Comparison of ENCODE assay signal across 17 cellular contexts in the genomic region with DNA sequence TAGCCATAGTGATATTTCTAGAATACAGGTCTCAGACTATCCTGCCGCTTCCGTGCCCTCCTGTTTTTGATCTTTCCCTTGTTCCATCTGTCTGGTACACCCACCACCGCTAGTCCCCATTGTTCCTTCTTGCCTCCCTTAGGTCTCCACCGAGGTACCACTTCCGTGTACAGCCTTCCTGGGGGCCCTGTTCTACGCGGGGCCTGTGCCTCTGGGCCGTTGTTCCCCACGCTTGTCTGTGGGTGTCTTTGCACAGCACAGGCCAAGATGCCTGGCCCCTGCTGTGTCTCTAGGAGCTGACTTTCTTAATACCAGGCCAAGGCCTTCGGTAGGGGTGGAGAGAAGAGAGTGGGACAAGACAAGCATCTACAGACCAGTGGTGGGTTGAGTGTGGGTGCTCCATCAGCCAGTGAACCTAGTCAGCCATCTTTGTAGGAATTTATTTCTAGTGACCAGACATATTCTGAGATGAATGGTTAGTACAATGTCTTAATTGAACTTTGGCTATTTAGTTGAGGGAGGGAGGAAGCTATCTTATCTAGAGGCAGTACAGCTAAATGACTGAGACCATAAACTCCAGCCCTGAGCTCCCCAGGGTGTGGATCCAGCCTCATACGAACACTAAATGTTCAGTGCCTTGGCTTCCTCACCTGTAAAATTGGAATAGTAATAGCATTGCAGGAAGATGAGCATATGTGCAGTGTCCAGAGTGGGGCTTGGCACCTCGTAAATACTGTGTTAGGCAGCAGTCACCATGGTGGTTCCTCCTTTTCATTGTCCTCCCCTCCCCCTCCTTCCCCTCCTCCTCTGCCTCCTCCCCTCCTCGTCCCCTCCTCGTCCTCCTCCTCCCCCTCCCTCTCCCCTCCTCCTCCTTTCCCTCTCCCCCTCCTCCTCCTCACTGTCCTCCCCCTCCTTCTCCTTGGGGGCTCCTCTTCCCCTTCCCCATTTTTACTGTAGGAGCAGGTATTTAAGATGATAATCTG.
A peak's percentile ranks its signal among the peaks of the same experiment; 100 is the strongest.
DNase-seq lines count a peak whose midpoint lies in the region; ATAC-seq and TF ChIP-seq lines count a peak whose summit lies in the region.
"Had no signal": no experiment of that assay in that cellular context is flagged by ENCODE, and none has a peak within 500 bp of the region (broad histone marks: within the 10 kb centered on the region; RNA-seq: fewer than 3 reads in every experiment).

No MANE protein-coding gene starts in this region.

- DNase-seq in activated T-cell treated with anti-CD3 and anti-CD28 coated beads, Interleukin-2, amount 50 U/mL, for 48 hours: peak; percentile 7 to 12
- no peak for DNase-seq in activated T-cell treated with anti-CD3 and anti-CD28 coated beads, Interleukin-2, amount 50 U/mL, for 4 hours
- DNase-seq in WTC11 (ENCODE audit: low spot score): no peak
- peak; percentile 39 for DNase-seq in left kidney (ENCODE audit: low read depth, low spot score)
- DNase-seq in transverse colon: peak; percentile 42
- no peak for DNase-seq in NCI-H345 (lab: John Stamatoyannopoulos, UW)
- DNase-seq in T-helper 9 cell: no peak
- DNase-seq: activated CD4-positive, alpha-beta T cell treated with anti-CD3 and anti-CD28 coated beads, Interleukin-2, amount 50 U/mL, for 1 hour; activated naive CD8-positive, alpha-beta T cell treated with anti-CD3 and anti-CD28 coated beads, Interleukin-2, amount 50 U/mL, for 24 hours; CD4-positive, CD25-positive, alpha-beta regulatory T cell; effector CD4-positive, alpha-beta T cell; mesenchymal stem cell; NCI-H1930; SIG-M5; stimulated activated naive CD8-positive, alpha-beta T cell treated with anti-CD3 and anti-CD28 coated beads, Interleukin-15, Interleukin-2, amounts not matched to agents 100 U/mL and 50 U/mL, for 24 hours had no signal

- intact Hi-C loops in transverse colon (cut with DNase I; ENCODE audit: low total_unique reads): no loop called here

- no peak overlapping the region for H3K4me3 ChIP-seq in transverse colon

- H3K27ac Mint-ChIP-seq in WTC11: peak overlapping the region; percentile 51

- no peaks in the 10 kb centered on the region for H3K27me3 Mint-ChIP-seq in activated T-cell treated with anti-CD3 and anti-CD28 coated beads, Interleukin-2, amount 50 U/mL, for 4 hours (ENCODE audit: low read depth)
- H3K27me3 Mint-ChIP-seq in WTC11 (ENCODE audit: low read depth): no peaks in the 10 kb centered on the region
- H3K27me3 Mint-ChIP-seq: activated naive CD8-positive, alpha-beta T cell treated with anti-CD3 and anti-CD28 coated beads, Interleukin-2, amount 50 U/mL, for 24 hours; CD4-positive, CD25-positive, alpha-beta regulatory T cell had no signal

- no peak for TF ChIP-seq CTCF in WTC11 (IDR thresholded peaks at IDR 0.05)
- no peak for TF ChIP-seq CTCF in transverse colon (IDR thresholded peaks at IDR 0.05)

- POLR2A ChIA-PET in WTC11 (lab: Charles Lee): no interaction called here

- H3K36me3 ChIP-seq in transverse colon: no peaks in the 10 kb centered on the region

- no peaks in the 10 kb centered on the region for H3K27me3 ChIP-seq in transverse colon

- CTCF ChIA-PET in WTC11 (lab: Charles Lee): no interaction called here

- H3K4me3 Mint-ChIP-seq in activated T-cell treated with anti-CD3 and anti-CD28 coated beads, Interleukin-2, amount 50 U/mL, for 4 hours: no peak overlapping the region
- H3K4me3 Mint-ChIP-seq in WTC11: no peak overlapping the region
- H3K4me3 Mint-ChIP-seq: activated naive CD8-positive, alpha-beta T cell treated with anti-CD3 and anti-CD28 coated beads, Interleukin-2, amount 50 U/mL, for 24 hours had no signal

- H3K9me3 Mint-ChIP-seq in activated T-cell treated with anti-CD3 and anti-CD28 coated beads, Interleukin-2, amount 50 U/mL, for 4 hours: no peaks in the 10 kb centered on the region
- H3K9me3 Mint-ChIP-seq in WTC11: no peaks in the 10 kb centered on the region
- H3K9me3 Mint-ChIP-seq: activated naive CD8-positive, alpha-beta T cell treated with anti-CD3 and anti-CD28 coated beads, Interleukin-2, amount 50 U/mL, for 24 hours; CD4-positive, CD25-positive, alpha-beta regulatory T cell had no signal

- no peak for ATAC-seq in activated T-cell treated with anti-CD3 and anti-CD28 coated beads, Interleukin-2, amount 50 U/mL, for 4 hours
- ATAC-seq in WTC11 (no peak), HG02973 (IDR thresholded peaks at IDR 0.05; ENCODE audit: unreplicated experiment) (no peak)
- ATAC-seq: activated naive CD8-positive, alpha-beta T cell treated with anti-CD3 and anti-CD28 coated beads, Interleukin-2, amount 50 U/mL, for 24 hours; HCT116; stimulated activated naive CD8-positive, alpha-beta T cell treated with anti-CD3 and anti-CD28 coated beads, Interleukin-15, Interleukin-2, amounts not matched to agents 100 U/mL and 50 U/mL, for 24 hours had no signal

- H3K36me3 Mint-ChIP-seq in activated T-cell treated with anti-CD3 and anti-CD28 coated beads, Interleukin-2, amount 50 U/mL, for 4 hours (ENCODE audit: insufficient read depth): peaks cover 24% of the 10 kb centered on the region
- peaks cover 13% of the 10 kb centered on the region for H3K36me3 Mint-ChIP-seq in WTC11

- WGBS in transverse colon (ENCODE audit: low coverage in 1 of 2), 2 donors: 83 to 95% methylated on average over 8 to 14 of the region's 14 CpGs

- no peak for TF ChIP-seq POLR2A in transverse colon (IDR thresholded peaks at IDR 0.05)

- in situ Hi-C loops in transverse colon (cut with MboI; ENCODE audit: low pct_ligation_motif_present in 1 of 4, low pct_unique_long_range_greater_than_20kb in 1 of 4, low sequenced_read_pairs in 3 of 4): no loop called here

- peaks cover 16% of the 10 kb centered on the region for H3K4me1 Mint-ChIP-seq in activated T-cell treated with anti-CD3 and anti-CD28 coated beads, Interleukin-2, amount 50 U/mL, for 4 hours (ENCODE audit: low read depth)
- peaks cover 61% of the 10 kb centered on the region for H3K4me1 Mint-ChIP-seq in WTC11

- TF ChIP-seq EP300 in transverse colon (IDR thresholded peaks at IDR 0.05; ENCODE audit: low read depth): no peak

- H3K4me1 ChIP-seq in transverse colon: peaks cover 4 to 24% (median 14%) of the 10 kb centered on the region in 4 donors

- H3K9me3 ChIP-seq in transverse colon: no peaks in the 10 kb centered on the region

- peak overlapping the region; percentile 26 to 60 (median 54) for H3K27ac ChIP-seq in transverse colon

TF ChIP-seq in WTC11, 78 proteins besides CTCF, POLR2A, EP300 and RAD21:
- TF ChIP-seq ZNF138 (CRISPR knock-in tag; conservative IDR thresholded peaks at IDR 0.05) (no peak), ZNF263 (CRISPR knock-in tag; IDR thresholded peaks at IDR 0.05; ENCODE audit: low read depth) (peak; percentile 73; the same call in 1 of the 2 replicates), ZNF396 (CRISPR knock-in tag; IDR thresholded peaks at IDR 0.05; ENCODE audit: borderline replicate concordance) (no peak), ERG (CRISPR knock-in tag; IDR thresholded peaks at IDR 0.05) (no peak)

Comparison
In these comparisons a context has a peak if more than half of its experiments do, and no peak if none do; other contexts are left out.
1. DNase-seq: peak in activated T-cell treated with anti-CD3 and anti-CD28 coated beads, Interleukin-2, amount 50 U/mL, for 48 hours (2 of 2), left kidney (single experiment) and transverse colon (single experiment); none in activated T-cell treated with anti-CD3 and anti-CD28 coated beads, Interleukin-2, amount 50 U/mL, for 4 hours (single experiment), WTC11 (single experiment), NCI-H345 (single experiment) and T-helper 9 cell (single experiment).